Comparison of ENCODE assay signal across 13 cellular contexts in the genomic region with DNA sequence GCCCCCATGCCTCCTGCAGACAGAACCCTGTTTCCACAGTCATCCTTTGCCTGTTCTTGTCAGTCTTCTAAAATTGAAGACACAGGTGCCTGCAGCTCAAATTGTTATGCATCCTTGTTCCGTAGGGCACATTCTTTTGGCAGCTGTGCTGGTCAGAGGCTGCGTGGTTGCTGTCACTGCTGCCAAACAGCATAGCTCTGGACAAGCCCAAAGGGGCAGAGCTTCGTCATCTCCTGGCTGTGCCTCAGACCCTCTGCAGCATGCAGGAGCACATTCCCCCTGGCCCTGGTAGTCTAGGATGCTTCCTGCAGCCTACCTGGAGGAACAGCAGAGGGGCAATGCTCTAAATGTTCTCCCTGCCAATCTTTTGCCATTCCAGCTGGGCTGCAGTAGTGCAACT. TPM values are rescaled to one million over a fixed set of nuclear protein-coding genes. Genes with fewer than 3 reads are reported as not detected.
A peak's percentile ranks its signal among the peaks of the same experiment; 100 is the strongest.
DNase-seq lines count a peak whose midpoint lies in the region; ATAC-seq, FAIRE-seq and TF ChIP-seq lines count a peak whose summit lies in the region.
"Had no signal": no experiment of that assay in that cellular context is flagged by ENCODE, and none has a peak within 500 bp of the region (broad histone marks: within the 10 kb centered on the region; RNA-seq: fewer than 3 reads in every experiment).

No MANE protein-coding gene starts in this region.

- ATAC-seq in IMR-90 (ENCODE audit: low read depth) (no peak), GM19463 (IDR thresholded peaks at IDR 0.05; ENCODE audit: unreplicated experiment) (no peak)

- H2AFZ ChIP-seq in IMR-90 (replicated peaks; ENCODE audit: low read length, poor library complexity) (no peak overlapping the region), trophoblast cell (ENCODE audit: insufficient read depth, low read length, poor library complexity) (no peak overlapping the region)

- intact Hi-C loops in CD14-positive monocyte (cut with micrococcal nuclease): loop anchor here (10.0 kb wide), 2 partner anchors 300 to 310 kb away; no protein-coding TSS in a partner anchor
- intact Hi-C loops in IMR-90 (cut with micrococcal nuclease): no loop called here

- no peak overlapping the region for H2BK15ac ChIP-seq in IMR-90 (ENCODE audit: low read depth, low read length)

- H4K12ac ChIP-seq in trophoblast cell (ENCODE audit: low read depth, low read length): no peak overlapping the region

- H3K14ac ChIP-seq in IMR-90 (replicated peaks; ENCODE audit: low read depth, low read length) (0 out of 2 replicates have a peak overlapping the region, but pooled peaks have one; percentile 0), trophoblast cell (ENCODE audit: low read length) (no peak overlapping the region)

- peaks cover 0 to 5% of the 10 kb centered on the region in 2 experiments; a peak in 1 of 4 replicates for H3K79me1 ChIP-seq in IMR-90 (ENCODE audit: low read depth in 1 of 2, low read length in 2 of 2)
- H3K79me1 ChIP-seq in trophoblast cell (ENCODE audit: low read length): no peaks in the 10 kb centered on the region

- TF ChIP-seq POLR2A in IMR-90 (IDR thresholded peaks at IDR 0.05; ENCODE audit: low read depth, low read length): no peak

- no peak overlapping the region for H3K4ac ChIP-seq in IMR-90 (ENCODE audit: low read depth, low read length)
- no peak overlapping the region for H3K4ac ChIP-seq in trophoblast cell (ENCODE audit: low read depth, low read length)

- H3K36me3 Mint-ChIP-seq in CD14-positive monocyte: peaks cover 42 to 46% of the 10 kb centered on the region in 2 donors

- no peaks in the 10 kb centered on the region for H3K27me3 ChIP-seq in IMR-90 (ENCODE audit: control insufficient read depth, insufficient read depth, low read length)
- H3K27me3 ChIP-seq in trophoblast cell (ENCODE audit: insufficient read depth, low read length): no peaks in the 10 kb centered on the region
- H3K27me3 ChIP-seq: Peyer's patch had no signal

- H3K27ac ChIP-seq in IMR-90 (ENCODE audit: insufficient read depth, low read length) (no peak overlapping the region), epithelial cell of prostate (peak overlapping the region; percentile 29), trophoblast cell (ENCODE audit: low read depth, low read length) (no peak overlapping the region)

- H3K9me3 ChIP-seq in IMR-90 (ENCODE audit: control insufficient read depth, insufficient read depth, low read length): no peaks in the 10 kb centered on the region
- peaks cover 2% of the 10 kb centered on the region for H3K9me3 ChIP-seq in trophoblast cell (ENCODE audit: insufficient read depth, low read depth, low read length)
- H3K9me3 ChIP-seq: Peyer's patch had no signal

- H3K4me2 ChIP-seq in IMR-90 (ENCODE audit: low read depth, low read length): no peak overlapping the region
- H3K4me2 ChIP-seq in trophoblast cell (ENCODE audit: low read length): no peak overlapping the region

- H2BK5ac ChIP-seq in IMR-90 (ENCODE audit: low read depth, low read length, poor library complexity, severe bottlenecking) (no peak overlapping the region), trophoblast cell (ENCODE audit: low read depth, low read length, poor library complexity) (no peak overlapping the region)

- no peak overlapping the region for H4K5ac ChIP-seq in IMR-90 (ENCODE audit: low read depth, low read length)

- peaks cover 15% of the 10 kb centered on the region for H3K36me3 ChIP-seq in IMR-90 (ENCODE audit: control insufficient read depth, insufficient read depth, low read length)
- H3K36me3 ChIP-seq in trophoblast cell (ENCODE audit: control insufficient read depth in 1 of 2, insufficient read depth in 2 of 2, low read length in 2 of 2): peaks cover 6 to 20% of the 10 kb centered on the region in 2 experiments

- H4K8ac ChIP-seq in IMR-90 (ENCODE audit: low read depth in 2 of 2, low read length in 2 of 2): no peak overlapping the region
- no peak overlapping the region for H4K8ac ChIP-seq in trophoblast cell (ENCODE audit: low read depth, low read length)

- no peaks in the 10 kb centered on the region for H4K20me1 ChIP-seq in IMR-90 (ENCODE audit: insufficient read depth, low read length)

- no peak overlapping the region for H3K23ac ChIP-seq in IMR-90 (ENCODE audit: low read depth, low read length)
- H3K23ac ChIP-seq in trophoblast cell (ENCODE audit: low read length): no peak overlapping the region

- H3K79me2 ChIP-seq in trophoblast cell (ENCODE audit: control insufficient read depth, insufficient read depth, low read length, poor library complexity): no peaks in the 10 kb centered on the region

- DNase-seq in CD14-positive monocyte (ENCODE audit: low spot score): no peak
- no peak for DNase-seq in IMR-90
- DNase-seq in epithelial cell of prostate (ENCODE audit: low read depth, low spot score): no peak
- peak; percentile 55 to 65 for DNase-seq in trophoblast cell
- DNase-seq in frontal cortex (ENCODE audit: low spot score in 2 of 2): no peak
- DNase-seq in COLO668 (lab: John Stamatoyannopoulos, UW; ENCODE audit: unreplicated experiment): no peak
- DNase-seq: activated CD4-positive, alpha-beta T cell treated with anti-CD3 and anti-CD28 coated beads, Interleukin-2, amount 50 U/mL, for 48 hours; activated naive CD8-positive, alpha-beta T cell treated with anti-CD3 and anti-CD28 coated beads, Interleukin-2, amount 10 ng/mL, durations not matched to agents 7 days and 5 days; NCI-H1092 treated with DMSO at 0.1 percent for 48 hours; NCI-H446; Peyer's patch had no signal

- no peak for FAIRE-seq in frontal cortex (lab: Jason Lieb, UNC)
- FAIRE-seq: colon had no signal

- H3K9ac ChIP-seq in IMR-90 (ENCODE audit: low read depth, low read length) (no peak overlapping the region), trophoblast cell (ENCODE audit: low read length) (no peak overlapping the region)

- H3K56ac ChIP-seq in IMR-90 (ENCODE audit: extremely low read depth, insufficient read depth, low read length): no peak overlapping the region

- H3K4me1 ChIP-seq in IMR-90 (ENCODE audit: control insufficient read depth, insufficient read depth, low read length) (peaks cover 17% of the 10 kb centered on the region), trophoblast cell (ENCODE audit: control insufficient read depth in 1 of 2, insufficient read depth in 2 of 2, low read length in 2 of 2) (peaks cover 0 to 3% of the 10 kb centered on the region in 2 experiments)

- H3K18ac ChIP-seq in IMR-90 (ENCODE audit: low read depth, low read length) (no peak overlapping the region), trophoblast cell (ENCODE audit: low read length) (no peak overlapping the region)

- H3K4me3 ChIP-seq in IMR-90 (ENCODE audit: insufficient read depth, low read depth, low read length) (no peak overlapping the region), trophoblast cell (ENCODE audit: low read depth, low read length) (no peak overlapping the region)
- H3K4me3 ChIP-seq: Peyer's patch had no signal

- no peak overlapping the region for H2BK12ac ChIP-seq in trophoblast cell (ENCODE audit: low read length)

- CTCF ChIA-PET in IMR-90 (lab: Yijun Ruan, JAX): no interaction called here

- no peak overlapping the region for H3K4me3 Mint-ChIP-seq in CD14-positive monocyte
- H3K4me3 Mint-ChIP-seq: activated naive CD8-positive, alpha-beta T cell treated with anti-CD3 and anti-CD28 coated beads, Interleukin-2, amount 10 ng/mL, durations not matched to agents 7 days and 5 days had no signal

- peaks cover 38% of the 10 kb centered on the region for H3K4me1 Mint-ChIP-seq in CD14-positive monocyte

- H3K27ac Mint-ChIP-seq in CD14-positive monocyte: peak overlapping the region in 4 of 7 donors; percentile 5 to 69 (median 58)
- H3K27ac Mint-ChIP-seq: activated naive CD8-positive, alpha-beta T cell treated with anti-CD3 and anti-CD28 coated beads, Interleukin-2, amount 10 ng/mL, durations not matched to agents 7 days and 5 days had no signal

- no peaks in the 10 kb centered on the region for H3K9me3 Mint-ChIP-seq in CD14-positive monocyte
- H3K9me3 Mint-ChIP-seq: activated naive CD8-positive, alpha-beta T cell treated with anti-CD3 and anti-CD28 coated beads, Interleukin-2, amount 10 ng/mL, durations not matched to agents 7 days and 5 days had no signal

- POLR2A ChIA-PET in IMR-90 (lab: Charles Lee; ENCODE audit: unreplicated experiment): no interaction called here

- peaks cover 22% of the 10 kb centered on the region for H3K9me1 ChIP-seq in IMR-90 (ENCODE audit: insufficient read depth, low read length)

- no peak for TF ChIP-seq CTCF in CD14-positive monocyte (IDR thresholded peaks at IDR 0.05)
- TF ChIP-seq CTCF in IMR-90 (conservative IDR thresholded peaks at IDR 0.05; ENCODE audit: low read depth, low read length): no peak

- H2AK5ac ChIP-seq in IMR-90 (ENCODE audit: low read depth, low read length) (peak overlapping the region; percentile 21; the same call in 1 of the 2 replicates), trophoblast cell (ENCODE audit: low read length) (no peak overlapping the region)

- peak overlapping the region; percentile 47 for H2AK9ac ChIP-seq in IMR-90 (replicated peaks; ENCODE audit: low read depth, low read length, poor library complexity)

- H2BK120ac ChIP-seq in IMR-90 (ENCODE audit: low read depth, low read length) (no peak overlapping the region), trophoblast cell (ENCODE audit: insufficient read depth, low read length, poor library complexity) (no peak overlapping the region)

- peaks cover 0 to 5% (median 0%) of the 10 kb centered on the region in 3 donors for H3K27me3 Mint-ChIP-seq in CD14-positive monocyte (ENCODE audit: low read depth in 3 of 3)
- H3K27me3 Mint-ChIP-seq: activated naive CD8-positive, alpha-beta T cell treated with anti-CD3 and anti-CD28 coated beads, Interleukin-2, amount 10 ng/mL, durations not matched to agents 7 days and 5 days had no signal

- dilution Hi-C loops in IMR-90 (cut with HindIII; ENCODE audit: low sequenced_read_pairs, unreplicated experiment): no loop called here

- H2BK20ac ChIP-seq in IMR-90 (ENCODE audit: low read depth, low read length): no peak overlapping the region

- in situ Hi-C loops in IMR-90 (cut with MboI; ENCODE audit: low sequenced_read_pairs): no loop called here

- no TSS peak for BruUV-seq in IMR-90 (replicated peaks; lab: Mats Ljungman, UMichigan)

- 58% methylated on average over 3 of the region's 3 CpGs; no CpG with 5 or more reads in 1 of the 2 experiments for WGBS in IMR-90 (ENCODE audit: extremely low coverage in 2 of 2, insufficient read length in 1 of 2), 2 experiments
- no CpG with 5 or more reads among the region's 3 CpGs for WGBS in trophoblast cell (ENCODE audit: extremely low coverage, insufficient coverage, insufficient read length)

- no peak for TF ChIP-seq RAD21 in IMR-90 (IDR thresholded peaks at IDR 0.05; ENCODE audit: low read length)

- H4K91ac ChIP-seq in IMR-90 (ENCODE audit: insufficient read depth, low read depth, low read length) (no peak overlapping the region), trophoblast cell (ENCODE audit: low read depth, low read length) (no peak overlapping the region)

TF ChIP-seq in IMR-90, 13 proteins besides CTCF, POLR2A, EP300 and RAD21 (continues in another document):
- no peak for TF ChIP-seq MAZ (IDR thresholded peaks at IDR 0.05; ENCODE audit: borderline replicate concordance, low read depth, low read length)

RNA-seq across cellular contexts. Expression of gene FBXL22, which starts 2.1 kb away (rescaled TPM):
- polyA plus RNA-seq in CD14-positive monocyte (not detected), IMR-90 (2012; rRNA removed) (0.70 and 1.3 TPM in 2 replicates)
- total RNA-seq in IMR-90 (2012; rRNA removed) (0.28 and 0.36 TPM in 2 replicates), frontal cortex (0.82 TPM)
- polyA plus RNA-seq in IMR-90 (2012; cell fraction: cytosol; rRNA removed): 1.00 and 2.2 TPM in 2 replicates
- polyA plus RNA-seq in IMR-90 (2012; cell fraction: nucleus; rRNA removed; ENCODE audit: low replicate concordance): 4.6 and 5.7 TPM in 2 replicates
- polyA plus RNA-seq in trophoblast cell (2013): 0.08 TPM in 2 replicates

Comparison
In these comparisons a context has a peak if more than half of its experiments do, and no peak if none do; other contexts are left out.
1. DNase-seq: peak in trophoblast cell (2 of 2); none in CD14-positive monocyte (single experiment), IMR-90 (single experiment), epithelial cell of prostate (single experiment), frontal cortex (0 of 2) and COLO668 (single experiment).